ENCODE assay signal across 13 cellular contexts in the genomic region with DNA sequence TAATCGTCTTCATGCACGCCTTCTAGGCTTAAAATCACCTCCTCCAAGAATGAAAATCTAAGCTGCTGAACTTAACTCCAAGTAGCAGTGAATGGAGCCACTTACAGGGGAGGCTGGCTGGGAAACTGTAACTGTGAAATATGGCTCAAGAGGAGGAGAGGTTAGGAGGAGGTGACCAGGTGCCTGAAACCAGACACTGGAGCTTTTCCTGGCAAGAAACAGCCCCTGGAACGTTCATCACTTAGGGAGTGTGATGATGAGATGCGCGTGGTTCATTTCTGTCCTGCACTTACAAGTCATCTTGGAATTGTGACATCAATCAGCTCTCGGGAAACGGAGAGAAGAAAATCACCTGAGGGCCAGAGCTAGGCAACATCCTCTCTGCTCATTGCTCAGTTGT.
DNase-seq lines count a peak whose midpoint lies in the region; TF ChIP-seq lines count a peak whose summit lies in the region.
"Had no signal": no experiment of that assay in that cellular context is flagged by ENCODE, and none has a peak within 500 bp of the region (broad histone marks: within the 10 kb centered on the region; RNA-seq: fewer than 3 reads in every experiment).

No MANE protein-coding gene starts in this region.

- no peak for TF ChIP-seq CTCF in nephron progenitor cell (IDR thresholded peaks at IDR 0.05)

- peak overlapping the region; percentile 86 for H3K27ac Mint-ChIP-seq in nephron progenitor cell
- H3K27ac Mint-ChIP-seq: B cell; CD4-positive, alpha-beta T cell; CD8-positive, alpha-beta T cell had no signal

- peaks cover 5% of the 10 kb centered on the region for H3K27me3 Mint-ChIP-seq in nephron progenitor cell (ENCODE audit: low read depth, poor library complexity)
- H3K27me3 Mint-ChIP-seq: B cell; CD4-positive, alpha-beta T cell had no signal

- DNase-seq in DMS79 treated with DMSO at 0.1 percent for 48 hours (lab: John Stamatoyannopoulos, UW) (peak; percentile 21), DMS79 (lab: John Stamatoyannopoulos, UW) (no peak), SK-N-DZ (ENCODE audit: low spot score) (peak; percentile 56), nephron progenitor cell (no peak), NCI-H748 treated with DMSO at 0.1 percent for 48 hours (lab: John Stamatoyannopoulos, UW) (no peak), cerebellum (ENCODE audit: low spot score) (no peak)
- DNase-seq: AML-193; Caco-2; Calu3; CD4-positive, alpha-beta T cell; CD8-positive, alpha-beta T cell; GF-D8 had no signal

- H3K36me3 Mint-ChIP-seq in nephron progenitor cell (ENCODE audit: low read depth) = no peaks in the 10 kb centered on the region
- H3K36me3 Mint-ChIP-seq: CD8-positive, alpha-beta T cell had no signal

- H3K9me3 Mint-ChIP-seq in nephron progenitor cell = peaks cover 24% of the 10 kb centered on the region

- H3K4me3 Mint-ChIP-seq in nephron progenitor cell = no peak overlapping the region
- H3K4me3 Mint-ChIP-seq: B cell; CD4-positive, alpha-beta T cell; CD8-positive, alpha-beta T cell had no signal

- H3K4me1 Mint-ChIP-seq in nephron progenitor cell = no peaks in the 10 kb centered on the region
- H3K4me1 Mint-ChIP-seq: B cell had no signal

Comparison
In these comparisons a context has a peak if more than half of its experiments do, and no peak if none do; other contexts are left out.
1. DNase-seq: peak in DMS79 treated with DMSO at 0.1 percent for 48 hours (single experiment) and SK-N-DZ (single experiment); none in DMS79 (single experiment), nephron progenitor cell (single experiment), NCI-H748 treated with DMSO at 0.1 percent for 48 hours (single experiment) and cerebellum (single experiment).